In genomic region chr20:57742506-57743180, GRCh38 we compare ENCODE assay signal across 24 cellular contexts. TPM values are rescaled to one million over a fixed set of nuclear protein-coding genes. Genes with fewer than 3 reads are reported as not detected.
DNase-seq lines count a peak whose midpoint lies in the region; ATAC-seq, FAIRE-seq and TF ChIP-seq lines count a peak whose summit lies in the region.
"Had no signal": no experiment of that assay in that cellular context is flagged by ENCODE, and none has a peak within 500 bp of the region (broad histone marks: within the 10 kb centered on the region; RNA-seq: fewer than 3 reads in every experiment).

No MANE protein-coding gene starts in this region.

- no peak overlapping the region for H3K56ac ChIP-seq in H1 (replicated peaks; ENCODE audit: insufficient read length, low read depth, low read length)

- no peak overlapping the region for H4K91ac ChIP-seq in H1 (replicated peaks; ENCODE audit: insufficient read length, low read length)

- H4K8ac ChIP-seq in H1 (ENCODE audit: extremely low read depth, insufficient read depth, low read length): no peak overlapping the region

- 77% methylated on average over 11 of the region's 11 CpGs; no CpG with 5 or more reads in 1 of the 2 experiments for WGBS in H1 (ENCODE audit: extremely low coverage in 1 of 2, insufficient coverage in 1 of 2, insufficient read length in 1 of 2, insufficient replicate concordance in 2 of 2, low coverage in 1 of 2, low lambda C conversion rate in 2 of 2, missing lambda C conversion rate in 1 of 2), 2 experiments

- no peaks in the 10 kb centered on the region for H3K79me2 ChIP-seq in H1 (ENCODE audit: control insufficient read depth in 1 of 2, insufficient read depth in 2 of 2, low read length in 2 of 2)

- no peak for TF ChIP-seq POLR2A in H1 (IDR thresholded peaks at IDR 0.05; ENCODE audit: control extremely low read depth in 1 of 2, low read depth in 2 of 2, low read length in 2 of 2)

- H2BK15ac ChIP-seq in H1 (ENCODE audit: low read length): no peak overlapping the region

- H2AK5ac ChIP-seq in H1 (ENCODE audit: low read depth, low read length): no peak overlapping the region

- H3K36me3 Mint-ChIP-seq in progenitor cell of endocrine pancreas (ENCODE audit: insufficient read depth): no peaks in the 10 kb centered on the region

- H3K79me1 ChIP-seq in H1 (ENCODE audit: low read depth, low read length): no peaks in the 10 kb centered on the region

- H3K4me1 ChIP-seq in HEK293 (ENCODE audit: control insufficient read depth, insufficient read depth, low read length) (no peaks in the 10 kb centered on the region; the same call in 1 of the 2 replicates), H1 (replicated peaks in 1 of 4; ENCODE audit: control insufficient read depth in 3 of 4, insufficient read depth in 4 of 4, low read length in 3 of 4) (peaks cover 0 to 5% (median 0%) of the 10 kb centered on the region in 4 experiments; a peak in 1 of 7 replicates)

- H3K27me3 ChIP-seq in H1 (replicated peaks in 1 of 4; ENCODE audit: control insufficient read depth in 3 of 4, extremely low read depth in 1 of 4, insufficient read depth in 3 of 4, low read length in 3 of 4): no peaks in the 10 kb centered on the region

- no peaks in the 10 kb centered on the region for H4K20me1 ChIP-seq in H1 (replicated peaks in 1 of 2; ENCODE audit: control insufficient read depth in 1 of 2, insufficient read depth in 2 of 2, low read length in 2 of 2)

- no peak for FAIRE-seq in H1 (lab: Jason Lieb, UNC)
- no peak for FAIRE-seq in D721Med (lab: Jason Lieb, UNC)
- FAIRE-seq: A204.1 had no signal

- no peaks in the 10 kb centered on the region for H3K9me3 Mint-ChIP-seq in progenitor cell of endocrine pancreas (ENCODE audit: low read depth)

- H3K23me2 ChIP-seq in H1 (ENCODE audit: low read depth, low read length): no peaks in the 10 kb centered on the region

- no peak overlapping the region for H2BK20ac ChIP-seq in H1 (ENCODE audit: low read length)

- no peak for TF ChIP-seq EP300 in H1 (IDR thresholded peaks at IDR 0.05; ENCODE audit: borderline replicate concordance in 1 of 2, low read depth in 2 of 2, low read length in 2 of 2)

- H3K4me2 ChIP-seq in H1 (ENCODE audit: insufficient read depth in 1 of 2, low read depth in 2 of 2, low read length in 2 of 2): no peak overlapping the region

- H3K9me3 ChIP-seq in HEK293 (ENCODE audit: control insufficient read depth, insufficient read depth, low read depth, low read length): no peaks in the 10 kb centered on the region
- no peaks in the 10 kb centered on the region for H3K9me3 ChIP-seq in H1 (ENCODE audit: insufficient read depth in 2 of 2, low read depth in 1 of 2, low read length in 1 of 2)

- peaks cover 33% of the 10 kb centered on the region for H3K4me1 Mint-ChIP-seq in progenitor cell of endocrine pancreas (ENCODE audit: low read depth)
- H3K4me1 Mint-ChIP-seq: B cell had no signal

- DNase-seq in Right ventricle myocardium inferior (ENCODE audit: missing footprints) (no peak), left cardiac atrium (no peak), H1 (ENCODE audit: low read depth in 1 of 2, low spot score in 2 of 2) (no peak), progenitor cell of endocrine pancreas (ENCODE audit: low spot score, unreplicated experiment) (no peak), D721Med (ENCODE audit: insufficient read length, low spot score) (no peak)
- DNase-seq: DMS79, GM23248, HCEC 1CT, Karpas-422, MV-4-11, NCI-H1105 treated with DMSO at 0.1 percent for 48 hours, NCI-H1694, NCI-H2081, NCI-H2171, NCI-H524 treated with DMSO at 0.1 percent for 48 hours, NCI-H82, OCI-M1, SHP77 treated with DMSO at 0.1 percent for 48 hours had no signal

- H3K4me3 ChIP-seq in HEK293 (ENCODE audit: low read depth, low read length): no peak overlapping the region
- H3K4me3 ChIP-seq in H1 (ENCODE audit: extremely low read depth in 1 of 4, insufficient read depth in 2 of 4, low read depth in 3 of 4, low read length in 4 of 4): no peak overlapping the region
- H3K4me3 ChIP-seq: GM23248, SK-N-MC had no signal

- H3K27ac Mint-ChIP-seq in progenitor cell of endocrine pancreas: peak overlapping the region; percentile 1
- H3K27ac Mint-ChIP-seq: B cell had no signal

- no peak overlapping the region for H3K23ac ChIP-seq in H1 (ENCODE audit: insufficient read length)

- no peaks in the 10 kb centered on the region for H3K36me3 ChIP-seq in HEK293 (ENCODE audit: control insufficient read depth in 2 of 2, insufficient read depth in 1 of 2, low read length in 2 of 2)
- no peaks in the 10 kb centered on the region for H3K36me3 ChIP-seq in H1 (ENCODE audit: control insufficient read depth in 2 of 4, insufficient read depth in 4 of 4, low read length in 3 of 4)

- no peak overlapping the region; the same call in 1 of the 2 replicates for H2BK5ac ChIP-seq in H1 (ENCODE audit: low read depth, low read length)

- no peak overlapping the region for H3K4ac ChIP-seq in H1 (replicated peaks; ENCODE audit: insufficient read length, low read depth, low read length)

- POLR2A ChIA-PET in HEK293 (lab: Yijun Ruan, JAX) (no interaction called here), H1 (lab: Charles Lee; ENCODE audit: partially characterized antibody) (no interaction called here)

- TF ChIP-seq CTCF in HEK293 (tag by site-specific recombination; IDR thresholded peaks at IDR 0.05) (no peak), H1 (IDR thresholded peaks at IDR 0.05; ENCODE audit: control extremely low read depth in 1 of 3, insufficient read depth in 1 of 3, low read depth in 1 of 3, low read length in 3 of 3) (no peak), progenitor cell of endocrine pancreas (IDR thresholded peaks at IDR 0.05; ENCODE audit: unreplicated experiment) (no peak), D721Med (IDR thresholded peaks at IDR 0.05; ENCODE audit: insufficient read depth, missing control alignments) (no peak)

- CTCF ChIA-PET in HEK293 (lab: Yijun Ruan, JAX): no interaction called here
- CTCF ChIA-PET in H1 (lab: Charles Lee; ENCODE audit: partially characterized antibody): interaction anchor here (0.6 to 1.6 kb wide), 2 partner anchors 18 to 58 kb away, joined by 3 to 4 read pairs; no protein-coding TSS in a partner anchor

- H3K14ac ChIP-seq in H1 (ENCODE audit: insufficient read length): no peak overlapping the region

- H3K4me3 Mint-ChIP-seq in progenitor cell of endocrine pancreas (ENCODE audit: low read depth): no peak overlapping the region
- H3K4me3 Mint-ChIP-seq: B cell had no signal

- no peak overlapping the region for H3K18ac ChIP-seq in H1 (ENCODE audit: extremely low read depth, low read length)

- H3K27me3 Mint-ChIP-seq in progenitor cell of endocrine pancreas: peaks cover 6% of the 10 kb centered on the region

- H4K5ac ChIP-seq in H1 (ENCODE audit: insufficient read length, low read depth, low read length): no peak overlapping the region

- no peak for TF ChIP-seq RAD21 in H1 (IDR thresholded peaks at IDR 0.05 in 1 of 2, conservative IDR thresholded peaks at IDR 0.05 in 1 of 2; ENCODE audit: low read depth in 2 of 2, low read length in 2 of 2)

- no peak overlapping the region for H3K9ac ChIP-seq in H1 (replicated peaks in 1 of 4; ENCODE audit: extremely low read depth in 1 of 4, low read depth in 3 of 4, low read length in 3 of 4)
- H3K9ac ChIP-seq: GM23248 had no signal

- no peak overlapping the region for H3K27ac ChIP-seq in HEK293 (ENCODE audit: extremely low read depth, low read depth, low read length)
- no peak overlapping the region for H3K27ac ChIP-seq in H1 (ENCODE audit: low read depth, low read length)
- H3K27ac ChIP-seq: GM23248, SK-N-MC had no signal

- no peak overlapping the region for H2AFZ ChIP-seq in H1 (ENCODE audit: low read length)
- H2AFZ ChIP-seq: GM23248 had no signal

- H2BK12ac ChIP-seq in H1 (ENCODE audit: low read depth, low read length): 0 out of 2 replicates have a peak overlapping the region, but pooled peaks have one; percentile 39

- peak; percentile 52 for ATAC-seq in Right ventricle myocardium inferior
- ATAC-seq in left cardiac atrium: no peak
- ATAC-seq in HG03095 (IDR thresholded peaks at IDR 0.05; ENCODE audit: unreplicated experiment): no peak
- no peak for ATAC-seq in HG03354 (IDR thresholded peaks at IDR 0.05; ENCODE audit: poor library complexity, severe bottlenecking, unreplicated experiment)

- intact Hi-C loops in Right ventricle myocardium inferior (cut with DNase I) (no loop called here), left cardiac atrium (cut with DNase I) (no loop called here)

- no peak overlapping the region for H2BK120ac ChIP-seq in H1 (replicated peaks; ENCODE audit: low read depth, low read length)

TF ChIP-seq in HEK293, 187 proteins besides CTCF, POLR2A, EP300 and RAD21:
- TF ChIP-seq ZNF623 (tag by site-specific recombination; IDR thresholded peaks at IDR 0.05) (peak; percentile 34; the same call in 1 of the 2 replicates), ZSCAN30 (tag by site-specific recombination; IDR thresholded peaks at IDR 0.05) (no peak)

TF ChIP-seq in H1, 55 proteins besides CTCF, POLR2A, EP300 and RAD21:
- TF ChIP-seq SRF (IDR thresholded peaks at IDR 0.05; ENCODE audit: low read depth, low read length): no peak

RNA-seq across cellular contexts. Expression of gene PMEPA1, which starts 32.8 kb away (rescaled TPM):
- total RNA-seq in Right ventricle myocardium inferior (23.9 TPM), left cardiac atrium (10 to 100 TPM; 28.3 to 60.3 TPM), progenitor cell of endocrine pancreas (9.1 and 9.2 TPM in 2 replicates)
- 20.0 and 20.5 TPM in 2 replicates for total RNA-seq in H1 (2021; fragmentation: NEBNext Ultra II Directional; extraction: Animal tissue kit (Norgen Biotek cat#: 25700))
- polyA plus RNA-seq in H1 (2011; rRNA removed): 12.7 and 18.1 TPM in 2 replicates
- 10.3 TPM for polyA plus RNA-seq in H1 (2011; cell fraction: cytosol; rRNA removed)
- polyA plus RNA-seq in H1 (2011; cell fraction: nucleus; rRNA removed): 21.0 TPM
- polyA plus RNA-seq in H1 (2012, experiment 1 of 2): 3.8 to 11.4 TPM (median 10.2 TPM) in 4 replicates
- polyA plus RNA-seq in H1 (2012, experiment 2 of 2): 7.9 TPM
- 17.9 TPM for polyA plus RNA-seq in H1 (2013, experiment 1 of 2)
- polyA plus RNA-seq in H1 (2013, experiment 2 of 2): 19.1 TPM
- polyA minus RNA-seq in H1 (2011; rRNA and poly(A)+ RNA removed): 5.6 and 6.0 TPM in 2 replicates
- 15.3 TPM for polyA minus RNA-seq in H1 (2011; cell fraction: cytosol; rRNA and poly(A)+ RNA removed)
- 12.0 TPM for polyA minus RNA-seq in H1 (2011; cell fraction: nucleus; rRNA and poly(A)+ RNA removed)
